Comparison of ENCODE assay signal across 17 cellular contexts in genomic region chr18:26004827-26005226, GRCh38.
"Had no signal": no experiment of that assay in that cellular context is flagged by ENCODE, and none has a peak within 500 bp of the region (broad histone marks: within the 10 kb centered on the region; RNA-seq: fewer than 3 reads in every experiment).

No MANE protein-coding gene starts in this region.

- H3K4me1 ChIP-seq: colonic mucosa, left lung, tibial artery, uterus had no signal

- ATAC-seq: esophagus mucosa; left lung; stimulated activated naive B cell treated with anti-CD40 and anti-IgM and Interleukin-4, amounts not matched to agents 10 μg/mL and 1 μg/mL and 100 μg/mL, for 72 hours had no signal

- H3K27ac ChIP-seq: colonic mucosa, left lung, skin epidermis, tibial artery, uterus had no signal

- H3K27me3 ChIP-seq: colonic mucosa, left lung, tibial artery, uterus had no signal

- H3K9me3 ChIP-seq: colonic mucosa, left lung, tibial artery, uterus had no signal

- H3K4me3 ChIP-seq: colonic mucosa, left lung, skin epidermis, tibial artery, uterus had no signal

- H3K36me3 ChIP-seq: colonic mucosa, left lung, tibial artery, uterus had no signal

- DNase-seq: activated B cell treated with CpG ODN at 0.5 μM for 24 hours; activated CD4-positive, alpha-beta T cell treated with anti-CD3 and anti-CD28 coated beads, Interleukin-2, amount 10 ng/mL, durations not matched to agents 7 days and 5 days; activated naive CD4-positive, alpha-beta T cell; activated naive CD8-positive, alpha-beta T cell treated with anti-CD3 and anti-CD28 coated beads, Interleukin-2, amount 10 ng/mL, durations not matched to agents 7 days and 5 days; central memory CD4-positive, alpha-beta T cell; colonic mucosa; islet precursor cell; left lung; nucleus accumbens; posterior cingulate gyrus; stimulated activated CD4-positive, alpha-beta T cell treated with anti-CD3 and anti-CD28 coated beads, Interleukin-15, amount 100 ng/mL, for 24 hours; stimulated activated CD4-positive, alpha-beta T cell treated with anti-CD3 and anti-CD28 coated beads, Interleukin-4, amount 100 ng/mL, for 1 hour; stimulated activated naive B cell treated with anti-CD40 and anti-IgM and Interleukin-4, amounts not matched to agents 10 μg/mL and 1 μg/mL and 100 μg/mL, for 72 hours; tibial artery; uterus had no signal
